ENCODE assay signal across 8 cellular contexts in genomic region chr3:197792019-197792647, GRCh38. TPM values are rescaled to one million over a fixed set of nuclear protein-coding genes. Genes with fewer than 3 reads are reported as not detected.
DNase-seq lines count a peak whose midpoint lies in the region; ATAC-seq and TF ChIP-seq lines count a peak whose summit lies in the region.

No MANE protein-coding gene starts in this region.

- CTCF ChIA-PET in HCT116 (lab: Charles Lee) (no interaction called here), activated B cell treated with CpG ODN at 0.5 μM for 24 hours (lab: Charles Lee) (interaction anchor here (1.2 to 1.5 kb wide), 3 partner anchors 9 to 43 kb away, joined by 3 to 14 read pairs (median 6); no protein-coding TSS in a partner anchor)

- peak overlapping the region; percentile 99 for H2AFZ ChIP-seq in ACC112 (ENCODE audit: low read length, unreplicated experiment)
- H2AFZ ChIP-seq in HCT116 (ENCODE audit: low read depth, low read length, poor library complexity, severe bottlenecking) = no peak overlapping the region

- peak overlapping the region; percentile 90 for H3K27ac Mint-ChIP-seq in activated B cell treated with CpG ODN at 0.5 μM for 24 hours
- H3K27ac Mint-ChIP-seq in endodermal cell = peak overlapping the region; percentile 94

- peak overlapping the region; percentile 86 for H3K4me3 Mint-ChIP-seq in activated B cell treated with CpG ODN at 0.5 μM for 24 hours
- H3K4me3 Mint-ChIP-seq in endodermal cell = peak overlapping the region; percentile 96

- H3K27me3 Mint-ChIP-seq in activated B cell treated with CpG ODN at 0.5 μM for 24 hours (no peaks in the 10 kb centered on the region), endodermal cell (ENCODE audit: insufficient read depth) (no peaks in the 10 kb centered on the region)

- no peaks in the 10 kb centered on the region for H3K9me3 ChIP-seq in HCT116 (ENCODE audit: control insufficient read depth in 1 of 2, insufficient read depth in 1 of 2, low read depth in 1 of 2, low read length in 2 of 2)
- no peaks in the 10 kb centered on the region for H3K9me3 ChIP-seq in endodermal cell (ENCODE audit: control insufficient read depth, low read length)
- no peaks in the 10 kb centered on the region for H3K9me3 ChIP-seq in neutrophil

- DNase-seq in HCT116 (ENCODE audit: low read depth, low spot score) = no peak
- DNase-seq in activated B cell treated with CpG ODN at 0.5 μM for 24 hours = no peak
- no peak for DNase-seq in endodermal cell
- no peak for DNase-seq in NCI-H748 (lab: John Stamatoyannopoulos, UW; ENCODE audit: unreplicated experiment)

- POLR2A ChIA-PET in HCT116 (lab: Charles Lee) (no interaction called here), activated B cell treated with CpG ODN at 0.5 μM for 24 hours (lab: Charles Lee) (interaction anchor here (1.2 to 4.0 kb wide), 13 partner anchors 9 to 83 kb away, joined by 3 to 47 read pairs (median 7); partner anchors contain the start of genes FYTTD1 and RUBCN)

- peaks cover 14% of the 10 kb centered on the region for H3K36me3 Mint-ChIP-seq in activated B cell treated with CpG ODN at 0.5 μM for 24 hours (ENCODE audit: low read depth)
- no peaks in the 10 kb centered on the region for H3K36me3 Mint-ChIP-seq in endodermal cell (ENCODE audit: low read depth)

- peak overlapping the region; percentile 88 for H3K4me2 ChIP-seq in HCT116 (ENCODE audit: low read length)

- H3K9me3 Mint-ChIP-seq in activated B cell treated with CpG ODN at 0.5 μM for 24 hours (no peaks in the 10 kb centered on the region), endodermal cell (no peaks in the 10 kb centered on the region)

- H3K36me3 ChIP-seq in ACC112 (ENCODE audit: insufficient read depth, low read length) (no peaks in the 10 kb centered on the region), HCT116 (ENCODE audit: control insufficient read depth in 1 of 2, insufficient read depth in 2 of 2, low read length in 2 of 2) (no peaks in the 10 kb centered on the region), endodermal cell (ENCODE audit: control insufficient read depth, insufficient read depth, low read length) (no peaks in the 10 kb centered on the region), neutrophil (no peaks in the 10 kb centered on the region)

- BruUV-seq in HCT116 (replicated peaks; lab: Mats Ljungman, UMichigan) = TSS peak; percentile 64

- H3K4me3 ChIP-seq in ACC112 (ENCODE audit: low read depth, low read length) = peak overlapping the region; percentile 93
- peak overlapping the region; percentile 62 to 80 for H3K4me3 ChIP-seq in HCT116 (replicated peaks in 1 of 2; ENCODE audit: low read depth in 1 of 2, low read length in 2 of 2)
- peak overlapping the region; percentile 97 for H3K4me3 ChIP-seq in endodermal cell (ENCODE audit: low read length)
- peak overlapping the region; percentile 83 to 85 for H3K4me3 ChIP-seq in neutrophil (ENCODE audit: low read depth in 1 of 2, low read length in 1 of 2)

- peak overlapping the region; percentile 86 for H3K27ac ChIP-seq in ACC112 (ENCODE audit: low read depth, low read length)
- peak overlapping the region; percentile 84 for H3K27ac ChIP-seq in HCT116 (ENCODE audit: low read depth, low read length)
- H3K27ac ChIP-seq in endodermal cell (ENCODE audit: low read depth, low read length) = peak overlapping the region; percentile 91
- H3K27ac ChIP-seq in neutrophil = peak overlapping the region; percentile 83

- H3K9me2 ChIP-seq in HCT116 (ENCODE audit: insufficient read depth) = no peaks in the 10 kb centered on the region

- peaks cover 68% of the 10 kb centered on the region for H3K4me1 Mint-ChIP-seq in activated B cell treated with CpG ODN at 0.5 μM for 24 hours
- peaks cover 14% of the 10 kb centered on the region for H3K4me1 Mint-ChIP-seq in endodermal cell

- intact Hi-C loops in HCT116 (cut with micrococcal nuclease) = loop anchor here (10.0 kb wide), 1 partner anchor 107 kb away; no protein-coding TSS in a partner anchor
- intact Hi-C loops in activated B cell treated with CpG ODN at 0.5 μM for 24 hours (cut with micrococcal nuclease) = loop anchor here (5.0 kb wide), 1 partner anchor 160 kb away; the partner anchor contains the start of gene RPL35A

- no peaks in the 10 kb centered on the region for H4K20me1 ChIP-seq in HCT116 (ENCODE audit: insufficient read depth)

- H3K79me2 ChIP-seq in ACC112 (ENCODE audit: control insufficient read depth, insufficient read depth, low read length, unreplicated experiment) = peaks cover 53% of the 10 kb centered on the region
- peaks cover 52% of the 10 kb centered on the region for H3K79me2 ChIP-seq in HCT116 (ENCODE audit: insufficient read depth, low read length)

- WGBS in endodermal cell (ENCODE audit: insufficient coverage in 1 of 2, insufficient read length in 1 of 2), 2 experiments = 54 to 56% methylated on average over 5 to 14 of the region's 17 CpGs

- no peak for TF ChIP-seq RAD21 in HCT116 (IDR thresholded peaks at IDR 0.05; ENCODE audit: low read depth)

- RAD21 ChIA-PET in HCT116 (lab: Charles Lee; ENCODE audit: low non-redundant PET in 1 of 2, low total read pairs in 2 of 2, uncharacterized antibody in 2 of 2, unreplicated experiment in 2 of 2) = no interaction called here

- H3K27me3 ChIP-seq in ACC112 (ENCODE audit: insufficient read depth, low read length) (no peaks in the 10 kb centered on the region), HCT116 (ENCODE audit: insufficient read depth, low read length) (no peaks in the 10 kb centered on the region), endodermal cell (ENCODE audit: control insufficient read depth, insufficient read depth, low read length, poor library complexity, severe bottlenecking) (no peaks in the 10 kb centered on the region), neutrophil (no peaks in the 10 kb centered on the region)

- TF ChIP-seq CTCF in HCT116 (IDR thresholded peaks at IDR 0.05 in 2 of 3, conservative IDR thresholded peaks at IDR 0.05 in 1 of 3; ENCODE audit: borderline replicate concordance in 1 of 3, insufficient read depth in 1 of 3, low read depth in 2 of 3, low read length in 2 of 3) (no peak), activated B cell treated with CpG ODN at 0.5 μM for 24 hours (IDR thresholded peaks at IDR 0.05) (no peak), endodermal cell (conservative IDR thresholded peaks at IDR 0.05) (no peak), neutrophil (IDR thresholded peaks at IDR 0.05) (no peak)

- peaks cover 40% of the 10 kb centered on the region for H3K4me1 ChIP-seq in ACC112 (ENCODE audit: control insufficient read depth, insufficient read depth, low read length, unreplicated experiment)
- peaks cover 0 to 15% of the 10 kb centered on the region in 2 experiments; a peak in 1 of 4 replicates for H3K4me1 ChIP-seq in HCT116 (ENCODE audit: control insufficient read depth in 1 of 2, insufficient read depth in 2 of 2, low read length in 2 of 2)
- H3K4me1 ChIP-seq in endodermal cell (ENCODE audit: control insufficient read depth, insufficient read depth, low read length) = no peaks in the 10 kb centered on the region
- H3K4me1 ChIP-seq in neutrophil (ENCODE audit: control insufficient read depth in 1 of 2, insufficient read depth in 1 of 2, low read depth in 1 of 2, low read length in 1 of 2) = peaks cover 10 to 12% of the 10 kb centered on the region in 2 experiments

- ATAC-seq in HCT116 (0 out of 2 replicates have a peak, but pooled peaks have one; percentile 22), activated B cell treated with CpG ODN at 0.5 μM for 24 hours (ENCODE audit: low read depth) (no peak), HG02610 (IDR thresholded peaks at IDR 0.05; ENCODE audit: unreplicated experiment) (no peak), GM21447 (IDR thresholded peaks at IDR 0.05; ENCODE audit: unreplicated experiment) (no peak)

- H3K9ac ChIP-seq in HCT116 (ENCODE audit: low read length) (peak overlapping the region; percentile 92), endodermal cell (ENCODE audit: extremely low read depth, low read length, poor library complexity, severe bottlenecking) (peak overlapping the region; percentile 86)

- no peak for TF ChIP-seq POLR2A in HCT116 (IDR thresholded peaks at IDR 0.05; ENCODE audit: borderline replicate concordance, extremely low read depth, insufficient read depth, insufficient read length)

TF ChIP-seq in HCT116, 20 proteins besides CTCF, POLR2A, EP300 and RAD21 (continues in another document):
- no peak for TF ChIP-seq SRF (IDR thresholded peaks at IDR 0.05; ENCODE audit: low read depth)
- no peak for TF ChIP-seq ZFX (IDR thresholded peaks at IDR 0.05)
- no peak for TF ChIP-seq JUND (IDR thresholded peaks at IDR 0.05)
- no peak for TF ChIP-seq TCF7L2 (IDR thresholded peaks at IDR 0.05; ENCODE audit: borderline replicate concordance, extremely low read depth, insufficient read depth, insufficient read length)

RNA-seq across cellular contexts. Expression of gene LRCH3, which starts 1.1 kb away (rescaled TPM):
- 38.1 TPM for total RNA-seq in HCT116 (2021; ENCODE audit: unreplicated experiment)
- polyA plus RNA-seq in HCT116 (2012) = 11.2 and 19.6 TPM in 2 replicates
- total RNA-seq in activated B cell treated with CpG ODN at 0.5 μM for 24 hours = 94.1 and 96.1 TPM in 2 replicates
- 10 to 100 TPM; 67.1 to 70.2 TPM for total RNA-seq in endodermal cell
- 36.1 TPM for polyA plus RNA-seq in endodermal cell (2013, experiment 1 of 2)
- polyA plus RNA-seq in endodermal cell (2013, experiment 2 of 2) = 37.5 TPM

RNA-seq across cellular contexts. Expression of gene FYTTD1, which starts 42.5 kb away (rescaled TPM):
- total RNA-seq in HCT116 (2021; ENCODE audit: unreplicated experiment) = 70.7 TPM
- 16.1 and 24.0 TPM in 2 replicates for polyA plus RNA-seq in HCT116 (2012)
- 78.6 and 84.2 TPM in 2 replicates for total RNA-seq in activated B cell treated with CpG ODN at 0.5 μM for 24 hours
- total RNA-seq in endodermal cell = 10 to 100 TPM; 39.0 to 41.5 TPM
- 42.7 TPM for polyA plus RNA-seq in endodermal cell (2013, experiment 1 of 2)
- 38.0 TPM for polyA plus RNA-seq in endodermal cell (2013, experiment 2 of 2)

RNA-seq across cellular contexts. Expression of gene RUBCN, which starts 55.4 kb away (rescaled TPM):
- 21.4 TPM for total RNA-seq in HCT116 (2021; ENCODE audit: unreplicated experiment)
- 11.8 and 13.4 TPM in 2 replicates for polyA plus RNA-seq in HCT116 (2012)
- 196 and 217 TPM in 2 replicates for total RNA-seq in activated B cell treated with CpG ODN at 0.5 μM for 24 hours
- 10 to 100 TPM; 17.2 to 18.3 TPM for total RNA-seq in endodermal cell
- polyA plus RNA-seq in endodermal cell (2013, experiment 1 of 2) = 17.0 TPM
- polyA plus RNA-seq in endodermal cell (2013, experiment 2 of 2) = 14.1 TPM
